ENCODE assay signal across 31 cellular contexts in the genomic region with DNA sequence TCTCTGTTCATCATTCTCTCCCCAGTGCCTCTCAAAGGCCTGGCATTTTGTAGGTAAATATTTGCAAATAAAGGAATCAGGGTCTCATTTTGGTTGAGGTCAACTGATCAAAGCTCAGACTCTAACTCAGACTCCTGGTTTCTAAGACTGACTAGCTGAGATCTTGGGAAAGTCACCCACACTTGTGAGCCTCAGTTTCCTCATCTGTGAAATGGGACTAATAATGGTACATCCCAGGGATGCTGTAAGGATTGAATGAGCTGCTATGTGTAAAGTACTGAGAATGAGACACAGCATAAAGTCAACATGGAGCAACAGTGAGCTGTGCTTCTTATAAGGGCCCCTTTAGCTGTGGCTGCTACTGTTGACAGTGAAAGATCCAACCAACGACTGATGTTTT.
DNase-seq lines count a peak whose midpoint lies in the region; ATAC-seq, FAIRE-seq and TF ChIP-seq lines count a peak whose summit lies in the region.
"Had no signal": no experiment of that assay in that cellular context is flagged by ENCODE, and none has a peak within 500 bp of the region (broad histone marks: within the 10 kb centered on the region; RNA-seq: fewer than 3 reads in every experiment).

No MANE protein-coding gene starts in this region.

- in situ Hi-C loops in HepG2 (cut with HindIII; ENCODE audit: extremely low pct_ligation_motif_present, low pct_unique_long_range_greater_than_20kb) = no loop called here
- in situ Hi-C loops in K562 (cut with MboI) = no loop called here

- no peaks in the 10 kb centered on the region for H3K79me2 ChIP-seq in HepG2 (ENCODE audit: insufficient read depth, low read length)
- H3K79me2 ChIP-seq in K562 (ENCODE audit: control insufficient read depth, insufficient read depth, low read length) = no peaks in the 10 kb centered on the region

- H3K9ac ChIP-seq in HepG2 (ENCODE audit: insufficient read depth, low read depth, low read length) (no peak overlapping the region), K562 (ENCODE audit: insufficient read depth in 1 of 2, low read depth in 2 of 2, low read length in 2 of 2) (no peak overlapping the region)
- H3K9ac ChIP-seq: BLaER1; BLaER1 treated with 17β-estradiol and CSF1 and Interleukin-3, amounts not matched to agents 10 nM and 100 nM had no signal

- TF ChIP-seq EP300 in HepG2 (IDR thresholded peaks at IDR 0.05; ENCODE audit: low read depth in 2 of 2, low read length in 2 of 2) (no peak), HepG2 (CRISPR knock-in tag; IDR thresholded peaks at IDR 0.05; ENCODE audit: borderline replicate concordance) (no peak), K562 (IDR thresholded peaks at IDR 0.05; ENCODE audit: low read length) (no peak)

- H2AFZ ChIP-seq in HepG2 (ENCODE audit: low read length) (no peak overlapping the region), K562 (ENCODE audit: low read depth, low read length) (no peak overlapping the region)

- POLR2A ChIA-PET in HepG2 (lab: Yijun Ruan, JAX) (no interaction called here), K562 (lab: Yijun Ruan, JAX) (interaction anchor here (0.5 kb wide), 1 partner anchor 333 kb away, joined by 3 read pairs; no protein-coding TSS in a partner anchor)

- H3K36me3 ChIP-seq in HepG2 (replicated peaks in 1 of 2; ENCODE audit: control insufficient read depth in 1 of 2, insufficient read depth in 2 of 2, low read length in 2 of 2) = no peaks in the 10 kb centered on the region
- H3K36me3 ChIP-seq in right lobe of liver = no peaks in the 10 kb centered on the region
- no peaks in the 10 kb centered on the region for H3K36me3 ChIP-seq in K562 (ENCODE audit: control insufficient read depth, insufficient read depth, low read length)
- H3K36me3 ChIP-seq: BE2C; BLaER1; BLaER1 treated with 17β-estradiol and CSF1 and Interleukin-3, amounts not matched to agents 10 nM and 100 nM had no signal

- FAIRE-seq in HepG2 (lab: Jason Lieb, UNC) (no peak), K562 (lab: Jason Lieb, UNC) (no peak)
- FAIRE-seq: A204.1, A549, D721Med had no signal

- H3K9me3 ChIP-seq in HepG2 (ENCODE audit: low read length) (no peaks in the 10 kb centered on the region), right lobe of liver (no peaks in the 10 kb centered on the region), K562 (replicated peaks; ENCODE audit: control insufficient read depth, insufficient read depth, low read depth, low read length) (no peaks in the 10 kb centered on the region)
- H3K9me3 ChIP-seq: A549, BE2C, BLaER1, Caco-2 had no signal

- no peaks in the 10 kb centered on the region for H3K4me1 ChIP-seq in HepG2 (ENCODE audit: insufficient read depth, low read length)
- H3K4me1 ChIP-seq in right lobe of liver = no peaks in the 10 kb centered on the region
- no peaks in the 10 kb centered on the region for H3K4me1 ChIP-seq in K562 (replicated peaks in 1 of 2; ENCODE audit: control insufficient read depth in 2 of 2, insufficient read depth in 2 of 2, low read length in 2 of 2)
- H3K4me1 ChIP-seq: A549; BE2C; BLaER1; BLaER1 treated with 17β-estradiol and CSF1 and Interleukin-3, amounts not matched to agents 10 nM and 100 nM; Caco-2 had no signal

- H3K27ac ChIP-seq in HepG2 (ENCODE audit: extremely low read length, insufficient read depth, low read length) (no peak overlapping the region), right lobe of liver (no peak overlapping the region), K562 (ENCODE audit: extremely low read depth, low read depth, low read length) (no peak overlapping the region)
- H3K27ac ChIP-seq: 22Rv1; A549; BLaER1; BLaER1 treated with 17β-estradiol and CSF1 and Interleukin-3, amounts not matched to agents 10 nM and 100 nM; C4-2B had no signal

- no peak for DNase-seq in HepG2 (ENCODE audit: low spot score)
- DNase-seq in right lobe of liver = no peak
- no peak for DNase-seq in K562 (ENCODE audit: extremely low read depth in 1 of 4, low spot score in 3 of 4)
- no peak for DNase-seq in stimulated activated CD4-positive, alpha-beta T cell treated with anti-CD3 and anti-CD28 coated beads, Interleukin-1b, Interleukin-23, amount 100 ng/mL, for 48 hours
- DNase-seq: 8988T; ACHN; AML-193; BE2C; C1 segment of cervical spinal cord; Caco-2; Calu3; CD4-positive, alpha-beta memory T cell; CD4-positive, alpha-beta T cell; CD4-positive, CD25-positive, alpha-beta regulatory T cell; CD8-positive, alpha-beta memory T cell; CD8-positive, alpha-beta T cell; COR-L47; DMS 273 treated with DMSO at 0.1 percent for 48 hours; DMS153; DMS53; DMS79; DMS79 treated with DMSO at 0.1 percent for 48 hours; DND-41; EL had no signal

- no peak for TF ChIP-seq POLR2A in HepG2 (IDR thresholded peaks at IDR 0.05; ENCODE audit: insufficient read depth in 1 of 2, low read depth in 2 of 2, low read length in 2 of 2)
- TF ChIP-seq POLR2A in right lobe of liver (IDR thresholded peaks at IDR 0.05) = no peak
- TF ChIP-seq POLR2A in K562 (conservative IDR thresholded peaks at IDR 0.05) = no peak

- CTCF ChIA-PET in HepG2 (lab: Yijun Ruan, JAX; ENCODE audit: low intra/inter-chr PET ratio, low total read pairs) = no interaction called here
- CTCF ChIA-PET in K562 (lab: Yijun Ruan, JAX; ENCODE audit: low intra/inter-chr PET ratio) = no interaction called here

- TF ChIP-seq CTCF in HepG2 (CRISPR knock-in tag; IDR thresholded peaks at IDR 0.05) (no peak), right lobe of liver (IDR thresholded peaks at IDR 0.05) (no peak), K562 (IDR thresholded peaks at IDR 0.05 in 2 of 3, conservative IDR thresholded peaks at IDR 0.05 in 1 of 3; ENCODE audit: insufficient read depth in 2 of 3, low read depth in 1 of 3, low read length in 3 of 3) (no peak)

- H3K4me2 ChIP-seq in HepG2 (ENCODE audit: low read depth, low read length) = no peak overlapping the region
- H3K4me2 ChIP-seq in K562 (ENCODE audit: insufficient read depth, low read length) = no peak overlapping the region
- H3K4me2 ChIP-seq: A549; BLaER1; BLaER1 treated with 17β-estradiol and CSF1 and Interleukin-3, amounts not matched to agents 10 nM and 100 nM had no signal

- WGBS in HepG2 (ENCODE audit: low lambda C conversion rate) = 0% methylated on average over 1 of the region's 1 CpG
- WGBS in right lobe of liver (ENCODE audit: insufficient coverage, low coverage, low lambda C conversion rate, missing lambda C conversion rate) = 44% methylated on average over 1 of the region's 1 CpG
- WGBS in K562 (ENCODE audit: insufficient coverage, low coverage, missing lambda C conversion rate) = 0% methylated on average over 1 of the region's 1 CpG

- H4K20me1 ChIP-seq in HepG2 (ENCODE audit: insufficient read depth, low read length) = no peaks in the 10 kb centered on the region
- H4K20me1 ChIP-seq in K562 (replicated peaks; ENCODE audit: control insufficient read depth, insufficient read depth, low read length) = no peaks in the 10 kb centered on the region
- H4K20me1 ChIP-seq: BLaER1; BLaER1 treated with 17β-estradiol and CSF1 and Interleukin-3, amounts not matched to agents 10 nM and 100 nM had no signal

- no peak for TF ChIP-seq RAD21 in HepG2 (CRISPR knock-in tag; IDR thresholded peaks at IDR 0.05)
- no peak for TF ChIP-seq RAD21 in K562 (CRISPR knock-in tag; conservative IDR thresholded peaks at IDR 0.05 in 1 of 2, IDR thresholded peaks at IDR 0.05 in 1 of 2)

- BruUV-seq in HepG2 (replicated peaks; lab: Mats Ljungman, UMichigan) (no TSS peak), K562 (replicated peaks; lab: Mats Ljungman, UMichigan) (no TSS peak)

- H3K4me3 ChIP-seq in HepG2 (replicated peaks in 1 of 3; ENCODE audit: insufficient read depth in 1 of 3, low read depth in 2 of 3, low read length in 3 of 3) = no peak overlapping the region
- no peak overlapping the region for H3K4me3 ChIP-seq in right lobe of liver
- no peak overlapping the region for H3K4me3 ChIP-seq in K562
- H3K4me3 ChIP-seq: A549; BLaER1; BLaER1 treated with 17β-estradiol and CSF1 and Interleukin-3, amounts not matched to agents 10 nM and 100 nM had no signal

- H3K27me3 ChIP-seq in HepG2 (ENCODE audit: control insufficient read depth in 1 of 2, insufficient read depth in 2 of 2, low read length in 2 of 2) (no peaks in the 10 kb centered on the region), right lobe of liver (no peaks in the 10 kb centered on the region), K562 (ENCODE audit: control insufficient read depth in 2 of 2, insufficient read depth in 2 of 2, low read length in 2 of 2) (peaks cover 0 to 6% of the 10 kb centered on the region in 2 experiments; a peak in 3 of 5 replicates)
- H3K27me3 ChIP-seq: BE2C; BLaER1; BLaER1 treated with 17β-estradiol and CSF1 and Interleukin-3, amounts not matched to agents 10 nM and 100 nM had no signal

- no peaks in the 10 kb centered on the region for H3K9me1 ChIP-seq in K562 (ENCODE audit: control insufficient read depth, insufficient read depth, low read length)

- ATAC-seq in HepG2 (no peak), right lobe of liver (no peak), K562 (no peak)
- ATAC-seq: A549; CD8-positive, alpha-beta T cell had no signal

- intact Hi-C loops in HepG2 (cut with micrococcal nuclease; ENCODE audit: unreplicated experiment) (no loop called here), right lobe of liver (cut with DNase I) (no loop called here), K562 (cut with micrococcal nuclease) (no loop called here)

TF ChIP-seq in HepG2, 621 proteins besides CTCF, POLR2A, EP300 and RAD21:
- peak; percentile 72 for TF ChIP-seq ZNF629 (CRISPR knock-in tag; conservative IDR thresholded peaks at IDR 0.05)
- no peak for TF ChIP-seq TBL1XR1 (IDR thresholded peaks at IDR 0.05; ENCODE audit: borderline replicate concordance, low read length, partially characterized antibody)

TF ChIP-seq in K562, 482 proteins besides CTCF, POLR2A, EP300 and RAD21:
- peak; percentile 75 for TF ChIP-seq RBM25 (IDR thresholded peaks at IDR 0.05; ENCODE audit: low read depth, low read length, severe bottlenecking)
- TF ChIP-seq YY1 (IDR thresholded peaks at IDR 0.05; ENCODE audit: borderline replicate concordance in 1 of 3, control insufficient read depth in 1 of 3, extremely low read depth in 1 of 3, insufficient read depth in 3 of 3, insufficient read length in 1 of 3, insufficient replicate concordance in 2 of 3, low read depth in 1 of 3, low read length in 2 of 3) = no peak
